Comparison of ENCODE assay signal across 1 cellular context in the genomic region with DNA sequence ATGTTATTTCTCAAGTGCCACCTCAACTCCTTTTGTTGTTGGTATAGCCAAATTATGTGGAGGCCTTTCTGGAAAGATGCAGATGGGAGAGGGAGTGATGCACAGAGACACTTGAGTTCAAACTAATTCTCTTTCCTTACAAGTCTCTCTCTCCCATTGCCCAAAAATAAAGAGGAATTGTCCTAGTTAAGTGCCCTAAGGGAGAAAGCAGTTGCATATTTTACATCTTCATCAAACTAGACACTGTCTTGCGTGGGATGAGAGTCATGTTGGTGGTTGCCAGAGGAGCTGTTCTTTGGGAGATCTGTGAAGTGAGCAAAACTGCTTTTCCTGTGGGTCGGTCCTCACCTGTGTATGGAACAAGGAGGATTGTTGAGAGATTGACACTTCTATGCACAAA.
TF ChIP-seq lines count a peak whose summit lies in the region.

No MANE protein-coding gene starts in this region.

TF ChIP-seq in SK-N-SH, 30 proteins besides CTCF, POLR2A, EP300 and RAD21 (continued from another document):
- TF ChIP-seq, protein P1, sequence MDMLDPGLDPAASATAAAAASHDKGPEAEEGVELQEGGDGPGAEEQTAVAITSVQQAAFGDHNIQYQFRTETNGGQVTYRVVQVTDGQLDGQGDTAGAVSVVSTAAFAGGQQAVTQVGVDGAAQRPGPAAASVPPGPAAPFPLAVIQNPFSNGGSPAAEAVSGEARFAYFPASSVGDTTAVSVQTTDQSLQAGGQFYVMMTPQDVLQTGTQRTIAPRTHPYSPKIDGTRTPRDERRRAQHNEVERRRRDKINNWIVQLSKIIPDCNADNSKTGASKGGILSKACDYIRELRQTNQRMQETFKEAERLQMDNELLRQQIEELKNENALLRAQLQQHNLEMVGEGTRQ (IDR thresholded peaks at IDR 0.05; ENCODE audit: borderline replicate concordance, low read depth, low read length) = no peak
- TF ChIP-seq RFX5 (IDR thresholded peaks at IDR 0.05; ENCODE audit: low read length) (no peak), EZH2phosphoT487 (IDR thresholded peaks at IDR 0.05; ENCODE audit: borderline replicate concordance, low read depth) (no peak), SMC3 (IDR thresholded peaks at IDR 0.05; ENCODE audit: low read depth, low read length) (no peak), CHD2 (IDR thresholded peaks at IDR 0.05; ENCODE audit: low read length, partially characterized antibody) (no peak), FOSL2 (IDR thresholded peaks at IDR 0.05; ENCODE audit: borderline replicate concordance, low read depth) (no peak), RXRA (IDR thresholded peaks at IDR 0.05; ENCODE audit: borderline replicate concordance, low read depth) (no peak), TEAD4 (IDR thresholded peaks at IDR 0.05; ENCODE audit: borderline replicate concordance, insufficient read depth) (no peak), TAF1 (IDR thresholded peaks at IDR 0.05; ENCODE audit: borderline replicate concordance, low read depth, low read length) (no peak), FOXM1 (IDR thresholded peaks at IDR 0.05; ENCODE audit: low read depth) (no peak), RCOR1 (IDR thresholded peaks at IDR 0.05; ENCODE audit: low read length) (no peak), ELF1 (IDR thresholded peaks at IDR 0.05) (no peak), PBX3 (IDR thresholded peaks at IDR 0.05) (no peak), YY1 (IDR thresholded peaks at IDR 0.05; ENCODE audit: low read depth) (no peak)
TF ChIP-seq in SK-N-SH: peak in this region for 0.
